10 cellular contexts compared by ENCODE assay signal in the genomic region with DNA sequence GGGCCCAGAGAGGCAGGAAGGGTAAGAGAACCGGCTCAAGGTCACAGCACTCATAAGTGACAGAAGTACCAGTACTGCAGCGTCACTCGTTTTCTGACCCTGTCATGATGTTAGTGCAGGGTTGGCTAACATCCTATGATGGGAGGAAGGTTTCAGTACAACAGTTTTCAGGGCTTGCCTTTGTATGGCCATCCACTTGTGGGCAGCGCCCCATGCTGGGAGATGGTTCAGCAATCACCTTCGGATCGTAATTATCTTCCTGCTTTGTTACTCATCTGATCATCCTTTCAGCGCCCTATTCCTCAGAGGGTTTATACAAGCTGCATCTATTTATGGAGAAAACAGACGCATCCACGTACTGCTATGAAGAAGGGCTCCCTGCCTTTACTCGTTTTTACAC. TPM values are rescaled to one million over a fixed set of nuclear protein-coding genes. Genes with fewer than 3 reads are reported as not detected.
A peak's percentile ranks its signal among the peaks of the same experiment; 100 is the strongest.
DNase-seq lines count a peak whose midpoint lies in the region; ATAC-seq and TF ChIP-seq lines count a peak whose summit lies in the region.
"Had no signal": no experiment of that assay in that cellular context is flagged by ENCODE, and none has a peak within 500 bp of the region (broad histone marks: within the 10 kb centered on the region; RNA-seq: fewer than 3 reads in every experiment).

No MANE protein-coding gene starts in this region.

- H3K27me3 ChIP-seq in HAP-1 (ENCODE audit: low read depth) (no peaks in the 10 kb centered on the region), PC-9 (ENCODE audit: insufficient read depth, low read depth) (no peaks in the 10 kb centered on the region)

- 0 out of 2 replicates have a peak, but pooled peaks have one; percentile 25 for TF ChIP-seq CTCF in PC-9 (conservative IDR thresholded peaks at IDR 0.05)

- in situ Hi-C loops in HAP-1 (cut with MboI; ENCODE audit: low sequenced_read_pairs), result loop anchor here (25.0 kb wide), 1 partner anchor 322 kb away; no protein-coding TSS in a partner anchor

- peaks cover 71% of the 10 kb centered on the region for H3K79me2 ChIP-seq in PC-9 (ENCODE audit: low read depth)

- H3K4me1 ChIP-seq in HAP-1, result peaks cover 39% of the 10 kb centered on the region
- H3K4me1 ChIP-seq in PC-9 (replicated peaks; ENCODE audit: insufficient read depth), result peaks cover 20% of the 10 kb centered on the region
- H3K4me1 ChIP-seq: prostate gland had no signal

- H3K4me3 ChIP-seq in HAP-1 (peak overlapping the region; percentile 75), PC-9 (peak overlapping the region; percentile 100; the same call in 1 of the 2 replicates), skeletal muscle cell (ENCODE audit: low read depth, low read length) (peak overlapping the region; percentile 91)

- ATAC-seq in GM18873 (IDR thresholded peaks at IDR 0.05; ENCODE audit: low FRiP score, unreplicated experiment), result no peak
- no peak for ATAC-seq in activated CD4-positive, CD25-positive, alpha-beta regulatory T cell treated with anti-CD3 and anti-CD28 coated beads, Interleukin-2, amount 50 U/mL, for 24 hours
- no peak for ATAC-seq in left colon

- no peaks in the 10 kb centered on the region for H3K9me2 ChIP-seq in PC-9 (ENCODE audit: insufficient read depth)

- H3K36me3 ChIP-seq in HAP-1 (replicated peaks) (peaks cover 9% of the 10 kb centered on the region), PC-9 (ENCODE audit: low read depth) (peaks cover 16% of the 10 kb centered on the region)
- H3K36me3 ChIP-seq: prostate gland had no signal

- DNase-seq in HAP-1 (ENCODE audit: low spot score in 2 of 2) (peak in 1 of 2 experiments; percentile 45), PC-9 (no peak), globus pallidus (ENCODE audit: low spot score) (peak; percentile 70), skeletal muscle cell (ENCODE audit: low read depth) (peak; percentile 27), GM19240 (ENCODE audit: insufficient read length, low spot score) (no peak), left colon (no peak)
- DNase-seq: NCI-H1105 had no signal

- peaks cover 14% of the 10 kb centered on the region for H3F3A ChIP-seq in PC-9 (ENCODE audit: insufficient read depth, low read depth)

- BruUV-seq in PC-9 (replicated peaks; lab: Mats Ljungman, UMichigan), result no TSS peak

- POLR2A ChIA-PET in PC-9 (lab: Charles Lee; ENCODE audit: unreplicated experiment), result no interaction called here

- intact Hi-C loops in PC-9 (cut with micrococcal nuclease; ENCODE audit: unreplicated experiment) (loop anchor here (1.0 kb wide), 1 partner anchor 326 kb away; no protein-coding TSS in a partner anchor), left colon (cut with DNase I, micrococcal nuclease) (no loop called here)

- no peak overlapping the region for H2AFZ ChIP-seq in PC-9

- CTCF ChIA-PET in PC-9 (lab: Charles Lee), result no interaction called here

- peaks cover 50% of the 10 kb centered on the region for H4K20me1 ChIP-seq in PC-9 (ENCODE audit: insufficient read depth)

- no peak overlapping the region for H3K27ac ChIP-seq in PC-9

- peak overlapping the region; percentile 81 for H3K4me2 ChIP-seq in PC-9

- H3K9me3 ChIP-seq in HAP-1 (no peaks in the 10 kb centered on the region), PC-9 (ENCODE audit: insufficient read depth, low read depth) (no peaks in the 10 kb centered on the region)
- H3K9me3 ChIP-seq: prostate gland had no signal

RNA-seq across cellular contexts. Expression of gene MAP1B, which starts 2.4 kb away (rescaled TPM):
- total RNA-seq in PC-9 (2021) (159 and 163 TPM in 2 replicates), left colon (10 to 100 TPM in 1 of 2 donors, 1 to 10 TPM in 1; 6.4 to 17.1 TPM)

Comparison
In these comparisons a context has a peak if more than half of its experiments do, and no peak if none do; other contexts are left out.
1. DNase-seq: peak in globus pallidus (single experiment) and skeletal muscle cell (single experiment); none in PC-9 (0 of 2), GM19240 (single experiment) and left colon (0 of 2).
2. Peak in every context shown above with its lines, with median percentiles within 50 percentile points of each other: H3K4me3 ChIP-seq.